Comparison of ENCODE assay signal across 21 cellular contexts in genomic region chr17:21248495-21248894, GRCh38. TPM values are rescaled to one million over a fixed set of nuclear protein-coding genes. Genes with fewer than 3 reads are reported as not detected.
DNase-seq lines count a peak whose midpoint lies in the region; ATAC-seq and TF ChIP-seq lines count a peak whose summit lies in the region.
"Had no signal": no experiment of that assay in that cellular context is flagged by ENCODE, and none has a peak within 500 bp of the region (broad histone marks: within the 10 kb centered on the region; RNA-seq: fewer than 3 reads in every experiment).

No MANE protein-coding gene starts in this region.

- H3K9ac ChIP-seq in skeletal muscle tissue (ENCODE audit: low read depth in 1 of 3, low read length in 3 of 3) = peak overlapping the region; percentile 65 to 90 (median 65)

- no peak overlapping the region for H3K4me3 ChIP-seq in CD8-positive, alpha-beta T cell (ENCODE audit: low read depth, low read length)
- H3K4me3 ChIP-seq in skeletal muscle tissue (ENCODE audit: low read length in 3 of 3) (peak overlapping the region in 1 of 3 donors; percentile 13), coronary artery (no peak overlapping the region)
- H3K4me3 ChIP-seq: A549 had no signal

- H3K27me3 ChIP-seq in CD8-positive, alpha-beta T cell (ENCODE audit: insufficient read depth, low read length) = no peaks in the 10 kb centered on the region
- H3K27me3 ChIP-seq in skeletal muscle tissue (ENCODE audit: control insufficient read depth in 3 of 3, insufficient read depth in 3 of 3, low read length in 3 of 3) = no peaks in the 10 kb centered on the region

- intact Hi-C loops in CD8-positive, alpha-beta T cell (cut with DNase I, micrococcal nuclease) = no loop called here
- intact Hi-C loops in left ventricle myocardium superior (cut with micrococcal nuclease) = no loop called here

- DNase-seq in CD8-positive, alpha-beta T cell = no peak
- no peak for DNase-seq in central memory CD8-positive, alpha-beta T cell (ENCODE audit: low spot score in 2 of 2)
- DNase-seq in left ventricle myocardium superior (no peak), NCI-H146 treated with DMSO at 0.1 percent for 48 hours (lab: John Stamatoyannopoulos, UW; ENCODE audit: unreplicated experiment) (no peak), coronary artery (ENCODE audit: low spot score) (no peak)
- no peak for DNase-seq in stimulated activated CD4-positive, alpha-beta T cell treated with anti-CD3 and anti-CD28 coated beads, Interleukin-2, amount 100 ng/mL, for 48 hours
- DNase-seq: EL, GF-D8, KBM-7, NCI-H1092, NCI-H1436 treated with DMSO at 0.1 percent for 48 hours, NCI-H2029, NCI-H2227 treated with DMSO at 0.1 percent for 48 hours, NCI-H510A treated with DMSO at 0.1 percent for 48 hours, NCI-H748 treated with DMSO at 0.1 percent for 48 hours had no signal

- CTCF ChIA-PET in CD8-positive, alpha-beta T cell (lab: Charles Lee) = interaction anchor here (1.6 kb wide), 1 partner anchor 31 kb away, joined by 4 read pairs; no protein-coding TSS in a partner anchor

- no peaks in the 10 kb centered on the region for H3K36me3 ChIP-seq in CD8-positive, alpha-beta T cell (ENCODE audit: insufficient read depth, low read length)
- peaks cover 2 to 17% (median 7%) of the 10 kb centered on the region in 3 donors for H3K36me3 ChIP-seq in skeletal muscle tissue (ENCODE audit: control insufficient read depth in 3 of 3, insufficient read depth in 3 of 3, low read length in 3 of 3)

- no peaks in the 10 kb centered on the region for H3K9me3 ChIP-seq in CD8-positive, alpha-beta T cell (ENCODE audit: low read length)
- H3K9me3 ChIP-seq in skeletal muscle tissue (ENCODE audit: control insufficient read depth in 3 of 3, low read length in 3 of 3) = no peaks in the 10 kb centered on the region
- H3K9me3 ChIP-seq: A549 had no signal

- peaks cover 10% of the 10 kb centered on the region for H3K4me1 ChIP-seq in CD8-positive, alpha-beta T cell (ENCODE audit: insufficient read depth, low read length)
- peaks cover 88 to 90% (median 89%) of the 10 kb centered on the region in 3 donors for H3K4me1 ChIP-seq in skeletal muscle tissue (ENCODE audit: control insufficient read depth in 3 of 3, insufficient read depth in 3 of 3, low read length in 3 of 3)
- H3K4me1 ChIP-seq: A549 had no signal

- no peaks in the 10 kb centered on the region for H3K36me3 Mint-ChIP-seq in CD8-positive, alpha-beta T cell
- H3K36me3 Mint-ChIP-seq in central memory CD8-positive, alpha-beta T cell (ENCODE audit: insufficient read depth) = peaks cover 9% of the 10 kb centered on the region

- H3K27ac Mint-ChIP-seq in CD8-positive, alpha-beta T cell = peak overlapping the region; percentile 45
- peak overlapping the region; percentile 14 for H3K27ac Mint-ChIP-seq in central memory CD8-positive, alpha-beta T cell (ENCODE audit: low read depth)
- H3K27ac Mint-ChIP-seq: B cell had no signal

- H3K4me3 Mint-ChIP-seq in CD8-positive, alpha-beta T cell = no peak overlapping the region
- H3K4me3 Mint-ChIP-seq in central memory CD8-positive, alpha-beta T cell = no peak overlapping the region
- H3K4me3 Mint-ChIP-seq: B cell, CD14-positive monocyte had no signal

- H3K27me3 Mint-ChIP-seq in CD8-positive, alpha-beta T cell (ENCODE audit: low read depth) = no peaks in the 10 kb centered on the region
- no peaks in the 10 kb centered on the region for H3K27me3 Mint-ChIP-seq in central memory CD8-positive, alpha-beta T cell
- H3K27me3 Mint-ChIP-seq: B cell had no signal

- TF ChIP-seq CTCF in CD8-positive, alpha-beta T cell (IDR thresholded peaks at IDR 0.05) = no peak
- TF ChIP-seq CTCF in coronary artery (IDR thresholded peaks at IDR 0.05) = no peak

- no peaks in the 10 kb centered on the region for H3K9me3 Mint-ChIP-seq in CD8-positive, alpha-beta T cell
- H3K9me3 Mint-ChIP-seq in central memory CD8-positive, alpha-beta T cell = no peaks in the 10 kb centered on the region

- peaks cover 26% of the 10 kb centered on the region for H3K4me1 Mint-ChIP-seq in CD8-positive, alpha-beta T cell (ENCODE audit: low read depth)
- peaks cover 35% of the 10 kb centered on the region for H3K4me1 Mint-ChIP-seq in central memory CD8-positive, alpha-beta T cell

- H3K27ac ChIP-seq in CD8-positive, alpha-beta T cell (ENCODE audit: low read depth, low read length) = no peak overlapping the region
- H3K27ac ChIP-seq in skeletal muscle tissue (ENCODE audit: low read depth, low read length) (peak overlapping the region; percentile 94), coronary artery (no peak overlapping the region)
- H3K27ac ChIP-seq: A549, RWPE1 had no signal

- POLR2A ChIA-PET in CD8-positive, alpha-beta T cell (lab: Charles Lee) = no interaction called here

- ATAC-seq in CD8-positive, alpha-beta T cell = no peak
- ATAC-seq in central memory CD8-positive, alpha-beta T cell (replicated peaks; ENCODE audit: extremely low read depth, poor library complexity, severe bottlenecking) = no peak
- peak; percentile 63 for ATAC-seq in left ventricle myocardium superior
- ATAC-seq: A549, SK-N-SH treated with all-trans-retinoic acid at 6 μM for 48 hours had no signal

RNA-seq across cellular contexts. Expression of gene NATD1, which starts 4.7 kb away (rescaled TPM):
- total RNA-seq in CD8-positive, alpha-beta T cell = 1 to 10 TPM; 6.3 to 6.6 TPM
- 22.1 TPM for total RNA-seq in left ventricle myocardium superior
- 3.7 TPM for total RNA-seq in skeletal muscle tissue

RNA-seq across cellular contexts. Expression of gene TMEM11, which starts 34.5 kb away (rescaled TPM):
- total RNA-seq in CD8-positive, alpha-beta T cell = 10 to 100 TPM; 23.4 to 26.2 TPM
- total RNA-seq in left ventricle myocardium superior (31.5 TPM), skeletal muscle tissue (20.9 TPM)

RNA-seq across cellular contexts. Expression of gene MAP2K3, which starts 36.0 kb away (rescaled TPM):
- 10 to 100 TPM; 59.9 to 63.8 TPM for total RNA-seq in CD8-positive, alpha-beta T cell
- 38.6 TPM for total RNA-seq in left ventricle myocardium superior
- total RNA-seq in skeletal muscle tissue = 11.5 TPM
